2 cellular contexts compared by ENCODE assay signal in genomic region chr2:121888189-121888557, GRCh38.
TF ChIP-seq lines count a peak whose summit lies in the region.

No MANE protein-coding gene starts in this region.

TF ChIP-seq in A549, 52 proteins besides CTCF, POLR2A, EP300 and RAD21 (continued from another document):
- TF ChIP-seq BCL3 (IDR thresholded peaks at IDR 0.05) = no peak
- TF ChIP-seq ATOH8 (CRISPR knock-in tag; IDR thresholded peaks at IDR 0.05; ENCODE audit: low read depth) = no peak
- TF ChIP-seq ZFP36 (IDR thresholded peaks at IDR 0.05; ENCODE audit: borderline replicate concordance, partially characterized antibody) = no peak
- no peak for TF ChIP-seq RFX5 (IDR thresholded peaks at IDR 0.05)
- TF ChIP-seq KDM1A (IDR thresholded peaks at IDR 0.05; ENCODE audit: low read depth) = no peak
- TF ChIP-seq RNF2 (IDR thresholded peaks at IDR 0.05; ENCODE audit: borderline replicate concordance, low read depth) = no peak
- no peak for TF ChIP-seq USF2 (IDR thresholded peaks at IDR 0.05)
- no peak for TF ChIP-seq KDM5A (IDR thresholded peaks at IDR 0.05)
- no peak for TF ChIP-seq TP53 (CRISPR knock-in tag; IDR thresholded peaks at IDR 0.05)

TF ChIP-seq in WTC11, 78 proteins besides CTCF, POLR2A, EP300 and RAD21 (continued from another document):
- no peak for TF ChIP-seq STAT6 (CRISPR knock-in tag; conservative IDR thresholded peaks at IDR 0.05; ENCODE audit: low read depth)
- 0 out of 2 replicates have a peak, but pooled peaks have one; percentile 10 for TF ChIP-seq FOXP1 (CRISPR knock-in tag; IDR thresholded peaks at IDR 0.05; ENCODE audit: borderline replicate concordance)
- no peak for TF ChIP-seq ELF4 (CRISPR knock-in tag; IDR thresholded peaks at IDR 0.05; ENCODE audit: low read depth)
